ENCODE assay signal across 14 cellular contexts in the genomic region with DNA sequence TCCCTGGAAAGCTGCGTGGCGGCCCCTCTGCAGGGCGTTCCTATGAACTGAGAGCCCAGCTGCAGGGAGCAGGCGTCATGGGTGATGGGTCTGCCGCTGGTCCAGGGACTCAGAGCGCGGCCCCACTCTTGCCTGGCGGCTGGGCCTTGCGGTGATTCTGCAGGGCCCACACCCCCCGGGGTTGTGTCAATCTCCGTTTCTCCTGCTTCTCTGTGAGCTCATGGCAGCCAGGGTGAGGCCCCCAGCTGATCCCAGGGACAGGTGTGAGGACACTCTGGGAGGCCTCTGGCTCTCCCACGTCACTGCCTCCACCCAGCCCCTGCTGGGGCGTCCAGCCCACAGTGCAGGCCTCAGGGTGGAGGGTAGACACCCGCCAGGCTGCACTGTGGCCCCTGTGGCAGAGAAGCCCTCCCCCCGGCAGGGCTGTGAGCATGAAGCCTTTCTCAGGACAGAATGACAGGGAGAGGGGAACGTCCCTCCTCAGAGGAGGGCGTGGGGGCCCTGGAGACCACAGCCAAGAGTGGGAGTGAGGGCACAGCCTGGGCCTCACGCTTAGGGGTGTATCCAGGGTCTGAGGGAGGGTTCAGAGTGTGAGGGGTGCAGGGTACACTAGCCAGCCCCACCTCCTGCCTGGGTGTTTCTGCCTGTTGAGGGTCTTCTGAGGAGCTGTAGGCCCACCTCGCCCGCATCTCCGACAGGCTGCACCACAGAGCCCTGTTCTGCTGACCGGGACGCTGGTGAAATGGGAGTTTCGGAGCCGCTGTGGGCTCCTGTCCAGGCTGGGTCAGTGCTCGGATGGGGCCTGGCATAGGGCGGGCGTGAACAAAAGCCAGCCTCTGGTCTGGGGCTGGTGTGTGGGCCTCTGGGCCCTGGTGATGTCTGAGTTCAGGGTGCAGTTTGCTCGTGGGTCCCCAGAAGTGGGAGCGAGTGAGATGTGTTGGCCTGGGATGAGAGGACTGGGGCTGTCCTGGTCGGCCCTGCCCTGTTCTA. TPM values are rescaled to one million over a fixed set of nuclear protein-coding genes. Genes with fewer than 3 reads are reported as not detected.
DNase-seq lines count a peak whose midpoint lies in the region; ATAC-seq and TF ChIP-seq lines count a peak whose summit lies in the region.
"Had no signal": no experiment of that assay in that cellular context is flagged by ENCODE, and none has a peak within 500 bp of the region (broad histone marks: within the 10 kb centered on the region; RNA-seq: fewer than 3 reads in every experiment).

No MANE protein-coding gene starts in this region.

- WGBS in right cardiac atrium = 75% methylated on average over 31 of the region's 31 CpGs

- H3K4me1 ChIP-seq in A673 (ENCODE audit: insufficient read depth, low read length, poor library complexity, severe bottlenecking) (peaks cover 4% of the 10 kb centered on the region), RWPE2 (ENCODE audit: insufficient read depth, poor library complexity, severe bottlenecking) (no peaks in the 10 kb centered on the region), right cardiac atrium (ENCODE audit: control insufficient read depth, insufficient read depth, low read length) (no peaks in the 10 kb centered on the region)

- H3K9me3 Mint-ChIP-seq in type B pancreatic cell = no peaks in the 10 kb centered on the region
- H3K9me3 Mint-ChIP-seq: activated T-cell treated with anti-CD3 and anti-CD28 coated beads, Interleukin-2, amount 50 U/mL, for 72 hours had no signal

- BruUV-seq in A673 (replicated peaks; lab: Mats Ljungman, UMichigan) = no TSS peak

- CTCF ChIA-PET in A673 (lab: Charles Lee) = interaction anchor here (0.6 to 1.1 kb wide), 2 partner anchors 10 to 23 kb away, joined by 4 to 5 read pairs; no protein-coding TSS in a partner anchor

- H3K4me1 Mint-ChIP-seq in type B pancreatic cell (ENCODE audit: unreplicated experiment) = no peaks in the 10 kb centered on the region

- no peak overlapping the region for H3K4me3 Mint-ChIP-seq in type B pancreatic cell
- H3K4me3 Mint-ChIP-seq: activated T-cell treated with anti-CD3 and anti-CD28 coated beads, Interleukin-2, amount 50 U/mL, for 72 hours had no signal

- TF ChIP-seq CTCF in A673 (conservative IDR thresholded peaks at IDR 0.05; ENCODE audit: low read depth, low read length) (no peak), RWPE2 (IDR thresholded peaks at IDR 0.05; ENCODE audit: poor library complexity, severe bottlenecking) (no peak), type B pancreatic cell (conservative IDR thresholded peaks at IDR 0.05) (no peak)

- H3K27ac ChIP-seq in A673 (ENCODE audit: low read depth, low read length, poor library complexity, severe bottlenecking) = peak overlapping the region; percentile 53
- no peak overlapping the region for H3K27ac ChIP-seq in RWPE2 (ENCODE audit: poor library complexity, severe bottlenecking)
- H3K27ac ChIP-seq in right cardiac atrium (ENCODE audit: low read length) = no peak overlapping the region
- H3K27ac ChIP-seq: SK-N-MC, transverse colon had no signal

- intact Hi-C loops in A673 (cut with micrococcal nuclease; ENCODE audit: unreplicated experiment) (loop anchor here (2.0 kb wide), 1 partner anchor 41 kb away; no protein-coding TSS in a partner anchor), right cardiac atrium (cut with DNase I) (loop anchor here in 2 of 4 donors (5.0 kb wide), 2 partner anchors 39 to 76 kb away; a partner anchor contains a TSS)

- H3K27me3 Mint-ChIP-seq in type B pancreatic cell = no peaks in the 10 kb centered on the region

- H3K27me3 ChIP-seq in A673 (replicated peaks; ENCODE audit: insufficient read depth, low read depth, low read length, poor library complexity) = no peaks in the 10 kb centered on the region
- H3K27me3 ChIP-seq in RWPE2 (ENCODE audit: insufficient read depth, poor library complexity, severe bottlenecking) = no peaks in the 10 kb centered on the region
- H3K27me3 ChIP-seq in right cardiac atrium (ENCODE audit: control insufficient read depth, insufficient read depth) = no peaks in the 10 kb centered on the region
- H3K27me3 ChIP-seq: transverse colon had no signal

- POLR2A ChIA-PET in A673 (lab: Charles Lee; ENCODE audit: low non-redundant PET) = no interaction called here

- DNase-seq in A673 (ENCODE audit: low spot score) (no peak), RWPE2 (ENCODE audit: low spot score) (no peak), right cardiac atrium (peak; percentile 18 to 61 (median 45)), type B pancreatic cell (ENCODE audit: extremely low spot score, unreplicated experiment) (no peak), cerebellar nuclear complex (lab: John Stamatoyannopoulos, UW) (no peak)
- no peak for DNase-seq in activated CD8-positive, alpha-beta memory T cell treated with anti-CD3 and anti-CD28 coated beads for 24 hours
- DNase-seq: DMS79 had no signal

- no peak overlapping the region for H3K27ac Mint-ChIP-seq in type B pancreatic cell
- H3K27ac Mint-ChIP-seq: activated T-cell treated with anti-CD3 and anti-CD28 coated beads, Interleukin-2, amount 50 U/mL, for 72 hours had no signal

- H3K9me3 ChIP-seq in A673 (ENCODE audit: low read depth, low read length, poor library complexity, severe bottlenecking) = no peaks in the 10 kb centered on the region
- H3K9me3 ChIP-seq in RWPE2 (ENCODE audit: severe bottlenecking) = no peaks in the 10 kb centered on the region
- H3K9me3 ChIP-seq in right cardiac atrium (ENCODE audit: control insufficient read depth, low read length) = no peaks in the 10 kb centered on the region
- H3K9me3 ChIP-seq: mucosa of descending colon, transverse colon had no signal

- H3K36me3 Mint-ChIP-seq in type B pancreatic cell = peaks cover 4% of the 10 kb centered on the region

- no peak overlapping the region for H3K4me3 ChIP-seq in A673 (ENCODE audit: low read depth, low read length, poor library complexity, severe bottlenecking)
- H3K4me3 ChIP-seq in RWPE2 (ENCODE audit: severe bottlenecking) = no peak overlapping the region
- H3K4me3 ChIP-seq in right cardiac atrium (ENCODE audit: low read length) = no peak overlapping the region
- H3K4me3 ChIP-seq: GM12878, mucosa of descending colon, SK-N-MC, transverse colon had no signal

- ATAC-seq in RWPE2 (ENCODE audit: low read depth) (peak; percentile 9), right cardiac atrium (peak; percentile 1 to 6)

- H3K36me3 ChIP-seq in A673 (ENCODE audit: insufficient read depth, low read length, poor library complexity, severe bottlenecking) (peaks cover 56% of the 10 kb centered on the region), RWPE2 (ENCODE audit: low read depth) (peaks cover 59% of the 10 kb centered on the region)

RNA-seq across cellular contexts. Expression of a gene that starts 26.7 kb away (rescaled TPM):
- 154 and 192 TPM in 2 replicates for total RNA-seq in A673 (2021)
- total RNA-seq in right cardiac atrium = 1,000 to 10,000 TPM; 1,091 to 1,370 (median 1,238) TPM
- 1,790 TPM for polyA plus RNA-seq in right cardiac atrium
- total RNA-seq in type B pancreatic cell (ENCODE audit: low replicate concordance) = 11.2 and 20.3 TPM in 2 replicates

RNA-seq across cellular contexts. Expression of a gene that starts 28.3 kb away (rescaled TPM):
- total RNA-seq in A673 (2021) = 238 and 250 TPM in 2 replicates
- 100 to 1,000 TPM; 121 to 179 (median 157) TPM for total RNA-seq in right cardiac atrium
- polyA plus RNA-seq in right cardiac atrium = 131 TPM
- 113 and 194 TPM in 2 replicates for total RNA-seq in type B pancreatic cell (ENCODE audit: low replicate concordance)

RNA-seq across cellular contexts. Expression of a gene that starts 38.7 kb away (rescaled TPM):
- total RNA-seq in A673 (2021) (42.4 and 47.7 TPM in 2 replicates), right cardiac atrium (100 to 1,000 TPM; 161 to 218 (median 192) TPM), type B pancreatic cell (ENCODE audit: low replicate concordance) (5.1 and 15.4 TPM in 2 replicates)
- 243 TPM for polyA plus RNA-seq in right cardiac atrium
- total RNA-seq: bronchial epithelial cell, H4 had no signal

RNA-seq across cellular contexts. Expression of a gene that starts 43.1 kb away (rescaled TPM):
- total RNA-seq in A673 (2021) = 34.0 and 48.0 TPM in 2 replicates
- total RNA-seq in right cardiac atrium = 1 to 10 TPM; 5.2 to 6.9 (median 5.8) TPM
- 6.5 TPM for polyA plus RNA-seq in right cardiac atrium
- 11.9 and 22.1 TPM in 2 replicates for total RNA-seq in type B pancreatic cell (ENCODE audit: low replicate concordance)

RNA-seq across cellular contexts. Expression of a gene that starts 49.6 kb away (rescaled TPM):
- total RNA-seq in A673 (2021) (2.1 and 2.7 TPM in 2 replicates), right cardiac atrium (1 to 10 TPM in 2 of 4 donors, under 1 TPM in 2; 0.46 to 1.9 (median 1.00) TPM), type B pancreatic cell (ENCODE audit: low replicate concordance) (0.76 and 4.1 TPM in 2 replicates)
- polyA plus RNA-seq in right cardiac atrium = 0.05 TPM

Comparison
In these comparisons a context has a peak if more than half of its experiments do, and no peak if none do; other contexts are left out.
1. DNase-seq: peak in right cardiac atrium (3 of 3); none in A673 (single experiment), RWPE2 (single experiment), type B pancreatic cell (single experiment), cerebellar nuclear complex (0 of 2) and activated CD8-positive, alpha-beta memory T cell treated with anti-CD3 and anti-CD28 coated beads for 24 hours (single experiment).